Comparison of ENCODE assay signal across 9 cellular contexts in the genomic region with DNA sequence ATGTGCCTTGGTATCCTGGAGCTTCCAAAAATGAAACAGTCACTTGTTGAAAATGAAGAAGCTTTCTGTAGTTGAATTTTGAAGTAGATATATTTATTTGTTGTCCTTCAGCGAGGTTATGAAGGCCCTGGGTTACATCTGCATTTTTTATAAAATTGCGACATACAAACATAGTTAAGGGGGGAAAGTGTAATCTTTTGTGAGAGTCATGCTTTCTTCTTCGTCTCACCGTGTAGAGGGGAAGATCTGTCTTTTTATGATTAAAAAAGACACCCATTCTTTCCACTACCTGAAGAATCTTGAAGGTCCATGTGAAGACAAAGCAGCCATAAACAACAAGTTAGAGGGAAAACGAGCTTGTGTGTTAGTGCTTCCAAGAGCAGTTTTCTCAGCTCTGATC. TPM values are rescaled to one million over a fixed set of nuclear protein-coding genes. Genes with fewer than 3 reads are reported as not detected.
DNase-seq lines count a peak whose midpoint lies in the region; ATAC-seq and TF ChIP-seq lines count a peak whose summit lies in the region.
"Had no signal": no experiment of that assay in that cellular context is flagged by ENCODE, and none has a peak within 500 bp of the region (broad histone marks: within the 10 kb centered on the region; RNA-seq: fewer than 3 reads in every experiment).

No MANE protein-coding gene starts in this region.

- no peak overlapping the region for H3K4me3 ChIP-seq in IMR-90 (ENCODE audit: insufficient read depth, low read depth, low read length)
- H3K4me3 ChIP-seq in adipocyte (ENCODE audit: low read length): no peak overlapping the region
- no peak overlapping the region for H3K4me3 ChIP-seq in lower lobe of right lung
- no peak overlapping the region for H3K4me3 ChIP-seq in thoracic aorta

- H3K36me3 ChIP-seq in IMR-90 (ENCODE audit: control insufficient read depth, insufficient read depth, low read length): no peaks in the 10 kb centered on the region
- no peaks in the 10 kb centered on the region for H3K36me3 ChIP-seq in adipocyte (ENCODE audit: control insufficient read depth, insufficient read depth, low read length, severe bottlenecking)
- no peaks in the 10 kb centered on the region for H3K36me3 ChIP-seq in lower lobe of right lung
- H3K36me3 ChIP-seq in thoracic aorta: no peaks in the 10 kb centered on the region

- peaks cover 24 to 72% of the 10 kb centered on the region in 2 experiments; a peak in 3 of 4 replicates for H3K79me1 ChIP-seq in IMR-90 (ENCODE audit: low read depth in 1 of 2, low read length in 2 of 2)

- no peak overlapping the region for H2AK9ac ChIP-seq in IMR-90 (replicated peaks; ENCODE audit: low read depth, low read length, poor library complexity)

- peak overlapping the region; percentile 26; the same call in 1 of the 2 replicates for H4K5ac ChIP-seq in IMR-90 (ENCODE audit: low read depth, low read length)

- POLR2A ChIA-PET in IMR-90 (lab: Charles Lee; ENCODE audit: unreplicated experiment): no interaction called here

- H2BK15ac ChIP-seq in IMR-90 (ENCODE audit: low read depth, low read length): no peak overlapping the region; the same call in 2 of the 3 replicates

- ATAC-seq in IMR-90 (ENCODE audit: low read depth) (no peak), lower lobe of right lung (no peak), thoracic aorta (ENCODE audit: insufficient number of reproducible peaks, low FRiP score, low read depth) (no peak), GM19328 (IDR thresholded peaks at IDR 0.05; ENCODE audit: unreplicated experiment) (no peak), HG02623 (IDR thresholded peaks at IDR 0.05; ENCODE audit: unreplicated experiment) (no peak)

- H3K4ac ChIP-seq in IMR-90 (ENCODE audit: low read depth, low read length): peak overlapping the region; percentile 24; the same call in 1 of the 2 replicates

- H3K27me3 ChIP-seq in IMR-90 (ENCODE audit: control insufficient read depth, insufficient read depth, low read length) (no peaks in the 10 kb centered on the region), adipocyte (replicated peaks; ENCODE audit: control insufficient read depth, insufficient read depth, low read length) (no peaks in the 10 kb centered on the region), lower lobe of right lung (ENCODE audit: low read depth) (no peaks in the 10 kb centered on the region), thoracic aorta (replicated peaks; ENCODE audit: insufficient read depth) (no peaks in the 10 kb centered on the region)

- intact Hi-C loops in IMR-90 (cut with micrococcal nuclease): loop anchor here (10.0 kb wide), 1 partner anchor 420 kb away; no protein-coding TSS in a partner anchor
- intact Hi-C loops in lower lobe of right lung (cut with DNase I): no loop called here

- 0 out of 2 replicates have a peak overlapping the region, but pooled peaks have one; percentile 15 for H2BK20ac ChIP-seq in IMR-90 (ENCODE audit: low read depth, low read length)

- WGBS in IMR-90 (ENCODE audit: extremely low coverage in 2 of 2, insufficient read length in 1 of 2), 2 experiments: 80% methylated on average over 1 of the region's 5 CpGs; no CpG with 5 or more reads in 1 of the 2 experiments

- TF ChIP-seq CTCF in IMR-90 (conservative IDR thresholded peaks at IDR 0.05; ENCODE audit: low read depth, low read length) (no peak), lower lobe of right lung (IDR thresholded peaks at IDR 0.05) (no peak), thoracic aorta (IDR thresholded peaks at IDR 0.05) (no peak), GM13976 (IDR thresholded peaks at IDR 0.05; ENCODE audit: borderline replicate concordance, control extremely low read depth, extremely low read depth, insufficient read depth, missing control alignments) (no peak)

- peak overlapping the region; percentile 60; the same call in 1 of the 2 replicates for H3K4me2 ChIP-seq in IMR-90 (ENCODE audit: low read depth, low read length)

- peaks cover 17% of the 10 kb centered on the region for H3K9me1 ChIP-seq in IMR-90 (ENCODE audit: insufficient read depth, low read length)

- DNase-seq in IMR-90: no peak
- peak; percentile 50 for DNase-seq in adipocyte (ENCODE audit: low read depth)
- DNase-seq in lower lobe of right lung: no peak
- no peak for DNase-seq in thoracic aorta (ENCODE audit: low spot score)
- DNase-seq in GM13976 (ENCODE audit: low spot score): no peak
- DNase-seq: cerebellar nuclear complex, SIG-M5 had no signal

- H3K9ac ChIP-seq in IMR-90 (ENCODE audit: low read depth, low read length) (no peak overlapping the region), adipocyte (ENCODE audit: low read length) (peak overlapping the region; percentile 27)

- peak overlapping the region in 1 of 2 experiments; percentile 64; a peak in 3 of 4 replicates for H4K8ac ChIP-seq in IMR-90 (ENCODE audit: low read depth in 2 of 2, low read length in 2 of 2)

- TF ChIP-seq RAD21 in IMR-90 (IDR thresholded peaks at IDR 0.05; ENCODE audit: low read length): no peak

- H2AFZ ChIP-seq in IMR-90 (replicated peaks; ENCODE audit: low read length, poor library complexity): no peak overlapping the region

- H3K9me3 ChIP-seq in IMR-90 (ENCODE audit: control insufficient read depth, insufficient read depth, low read length) (no peaks in the 10 kb centered on the region), adipocyte (ENCODE audit: control insufficient read depth, low read length) (no peaks in the 10 kb centered on the region), lower lobe of right lung (no peaks in the 10 kb centered on the region), thoracic aorta (no peaks in the 10 kb centered on the region)

- H3K4me1 ChIP-seq in IMR-90 (ENCODE audit: control insufficient read depth, insufficient read depth, low read length): peaks cover 34% of the 10 kb centered on the region
- peaks cover 70% of the 10 kb centered on the region for H3K4me1 ChIP-seq in adipocyte (ENCODE audit: control insufficient read depth, insufficient read depth, low read length)
- peaks cover 73% of the 10 kb centered on the region for H3K4me1 ChIP-seq in lower lobe of right lung
- peaks cover 31 to 55% of the 10 kb centered on the region in 2 donors for H3K4me1 ChIP-seq in thoracic aorta (ENCODE audit: control insufficient read depth in 1 of 2, low read depth in 2 of 2)

- 0 out of 2 replicates have a peak overlapping the region, but pooled peaks have one; percentile 31 for H3K23ac ChIP-seq in IMR-90 (ENCODE audit: low read depth, low read length)

- H2BK120ac ChIP-seq in IMR-90 (ENCODE audit: low read depth, low read length): 0 out of 2 replicates have a peak overlapping the region, but pooled peaks have one; percentile 66

- peak overlapping the region; percentile 42; the same call in 1 of the 2 replicates for H3K18ac ChIP-seq in IMR-90 (ENCODE audit: low read depth, low read length)

- peak overlapping the region; percentile 37 for H2BK5ac ChIP-seq in IMR-90 (ENCODE audit: low read depth, low read length, poor library complexity, severe bottlenecking)

- peak overlapping the region; percentile 64; the same call in 1 of the 2 replicates for H4K91ac ChIP-seq in IMR-90 (ENCODE audit: insufficient read depth, low read depth, low read length)

- CTCF ChIA-PET in IMR-90 (lab: Yijun Ruan, JAX): no interaction called here

- in situ Hi-C loops in IMR-90 (cut with MboI; ENCODE audit: low sequenced_read_pairs) (no loop called here), GM13976 (cut with MboI; ENCODE audit: low sequenced_read_pairs, unreplicated experiment) (no loop called here)

- H3K14ac ChIP-seq in IMR-90 (replicated peaks; ENCODE audit: low read depth, low read length): peak overlapping the region; percentile 11; the same call in 1 of the 2 replicates

- H2AK5ac ChIP-seq in IMR-90 (ENCODE audit: low read depth, low read length): no peak overlapping the region

- no peak overlapping the region for H3K56ac ChIP-seq in IMR-90 (ENCODE audit: extremely low read depth, insufficient read depth, low read length)

- H3K27ac ChIP-seq in IMR-90 (ENCODE audit: insufficient read depth, low read length): peak overlapping the region; percentile 15; the same call in 1 of the 2 replicates
- H3K27ac ChIP-seq in lower lobe of right lung: peak overlapping the region; percentile 75
- peak overlapping the region; percentile 4 to 73 for H3K27ac ChIP-seq in thoracic aorta

- peaks cover 6% of the 10 kb centered on the region for H4K20me1 ChIP-seq in IMR-90 (ENCODE audit: insufficient read depth, low read length)

- dilution Hi-C loops in IMR-90 (cut with HindIII; ENCODE audit: low sequenced_read_pairs, unreplicated experiment): no loop called here

- no peak for TF ChIP-seq POLR2A in IMR-90 (IDR thresholded peaks at IDR 0.05; ENCODE audit: low read depth, low read length)

- BruUV-seq in IMR-90 (replicated peaks; lab: Mats Ljungman, UMichigan): no TSS peak

TF ChIP-seq in IMR-90, 13 proteins besides CTCF, POLR2A, EP300 and RAD21:
- no peak for TF ChIP-seq NFE2L2 (IDR thresholded peaks at IDR 0.05; ENCODE audit: low read depth, low read length)
- TF ChIP-seq CEBPB (IDR thresholded peaks at IDR 0.05; ENCODE audit: low read depth, low read length): peak; percentile 91

RNA-seq across cellular contexts. Expression of a gene that starts 37.0 kb away (rescaled TPM):
- total RNA-seq in IMR-90 (2012; rRNA removed) (8.4 and 8.6 TPM in 2 replicates), lower lobe of right lung (62.8 TPM), thoracic aorta (10 to 100 TPM; 30.6 to 39.3 TPM)
- polyA plus RNA-seq in IMR-90 (2012; rRNA removed): 4.7 and 14.5 TPM in 2 replicates
- polyA plus RNA-seq in IMR-90 (2012; cell fraction: cytosol; rRNA removed): 2.1 and 2.4 TPM in 2 replicates
- polyA plus RNA-seq in IMR-90 (2012; cell fraction: nucleus; rRNA removed; ENCODE audit: low replicate concordance): 13.2 and 13.5 TPM in 2 replicates

Comparison
In these comparisons a context has a peak if more than half of its experiments do, and no peak if none do; other contexts are left out.
1. H3K27ac ChIP-seq: peak in every context shown above with its lines; median percentile 75 in lower lobe of right lung; 38 in thoracic aorta; 15 in IMR-90.